8 cellular contexts compared by ENCODE assay signal in genomic region chr11:63974259-63975143, GRCh38. TPM values are rescaled to one million over a fixed set of nuclear protein-coding genes. Genes with fewer than 3 reads are reported as not detected.
A peak's percentile ranks its signal among the peaks of the same experiment; 100 is the strongest.
DNase-seq lines count a peak whose midpoint lies in the region; ATAC-seq, FAIRE-seq and TF ChIP-seq lines count a peak whose summit lies in the region.

TSS of gene COX8A (plus strand) at chr11:63974620. CDS start at chr11:63974681, 61 bp downstream.

- H3K4ac ChIP-seq in trophoblast cell (ENCODE audit: low read depth, low read length): peak within 1 kb of the TSS; percentile 94

- H2BK12ac ChIP-seq in trophoblast cell (ENCODE audit: low read length): no peak within 1 kb of the TSS

- TF ChIP-seq EP300 in transverse colon (IDR thresholded peaks at IDR 0.05; ENCODE audit: low read depth): no peak

- peak within 1 kb of the TSS; percentile 83 for H2BK120ac ChIP-seq in trophoblast cell (ENCODE audit: insufficient read depth, low read length, poor library complexity)

- H3K4me3 ChIP-seq in adrenal gland (peak within 1 kb of the TSS; percentile 81 to 98 (median 88)), trophoblast cell (ENCODE audit: low read depth, low read length) (peak within 1 kb of the TSS; percentile 93), transverse colon (peak within 1 kb of the TSS; percentile 73 to 86 (median 82))

- DNase-seq in GM12892 (ENCODE audit: insufficient read length) (peak; percentile 96), NCI-H146 (lab: John Stamatoyannopoulos, UW) (peak; percentile 100), T-helper 1 cell (peak; percentile 88 to 99 (median 95)), adrenal gland (peak; percentile 98 to 100 (median 99)), cardiac septum (ENCODE audit: low spot score) (peak; percentile 99), trophoblast cell (peak; percentile 100), transverse colon (peak; percentile 98)

- in situ Hi-C loops in transverse colon (cut with MboI; ENCODE audit: low pct_ligation_motif_present in 1 of 4, low pct_unique_long_range_greater_than_20kb in 1 of 4, low sequenced_read_pairs in 3 of 4): no loop called here

- intact Hi-C loops in adrenal gland (cut with DNase I) (no loop called here), cardiac septum (cut with DNase I) (loop anchor here (1.0 kb wide), 1 partner anchor 136 kb away; no protein-coding TSS in a partner anchor), transverse colon (cut with DNase I; ENCODE audit: low total_unique reads) (no loop called here)

- TF ChIP-seq CTCF in adrenal gland (IDR thresholded peaks at IDR 0.05): peak in 2 of 6 experiments; percentile 1 to 26
- peak in 1 of 5 experiments; percentile 14 for TF ChIP-seq CTCF in transverse colon (IDR thresholded peaks at IDR 0.05)

- FAIRE-seq in GM12892 (lab: Jason Lieb, UNC): peak; percentile 98

- H4K91ac ChIP-seq in trophoblast cell (ENCODE audit: low read depth, low read length): peak within 1 kb of the TSS; percentile 94

- H3K27ac ChIP-seq in adrenal gland (peak within 1 kb of the TSS; percentile 89 to 99 (median 93)), trophoblast cell (ENCODE audit: low read depth, low read length) (peak within 1 kb of the TSS; percentile 91), transverse colon (peak within 1 kb of the TSS; percentile 94 to 96 (median 95))

- peak within 1 kb of the TSS; percentile 55 for H3K4me2 ChIP-seq in trophoblast cell (ENCODE audit: low read length)

- H3K4me1 ChIP-seq in adrenal gland (replicated peaks in 1 of 2) (peaks cover 18 to 40% of the 10 kb centered on the region in 2 donors), trophoblast cell (ENCODE audit: control insufficient read depth in 1 of 2, insufficient read depth in 2 of 2, low read length in 2 of 2) (peaks cover 3 to 5% of the 10 kb centered on the region in 2 experiments), transverse colon (peaks cover 15 to 26% (median 20%) of the 10 kb centered on the region in 4 donors)

- H3K18ac ChIP-seq in trophoblast cell (ENCODE audit: low read length): peak within 1 kb of the TSS; percentile 97

- H3K9me3 ChIP-seq in adrenal gland (replicated peaks in 1 of 3): no peaks in the 10 kb centered on the region
- H3K9me3 ChIP-seq in trophoblast cell (ENCODE audit: insufficient read depth, low read depth, low read length): no peaks in the 10 kb centered on the region
- H3K9me3 ChIP-seq in transverse colon: no peaks in the 10 kb centered on the region

- H3K14ac ChIP-seq in trophoblast cell (ENCODE audit: low read length): peak within 1 kb of the TSS; percentile 97

- H4K8ac ChIP-seq in trophoblast cell (ENCODE audit: low read depth, low read length): peak within 1 kb of the TSS; percentile 98

- peak within 1 kb of the TSS; percentile 86 for H3K9ac ChIP-seq in trophoblast cell (ENCODE audit: low read length)

- H3K27me3 ChIP-seq in adrenal gland: no peaks in the 10 kb centered on the region
- H3K27me3 ChIP-seq in trophoblast cell (ENCODE audit: insufficient read depth, low read length): no peaks in the 10 kb centered on the region
- no peaks in the 10 kb centered on the region for H3K27me3 ChIP-seq in transverse colon

- H4K12ac ChIP-seq in trophoblast cell (ENCODE audit: low read depth, low read length): peak within 1 kb of the TSS; percentile 94

- ATAC-seq in HG02852 (IDR thresholded peaks at IDR 0.05; ENCODE audit: unreplicated experiment): peak; percentile 92

- H2BK5ac ChIP-seq in trophoblast cell (ENCODE audit: low read depth, low read length, poor library complexity): peak within 1 kb of the TSS; percentile 89

- H3K79me1 ChIP-seq in trophoblast cell (ENCODE audit: low read length): peaks cover 5% of the 10 kb centered on the region

- no peak within 1 kb of the TSS for H3K23ac ChIP-seq in trophoblast cell (ENCODE audit: low read length)

- TF ChIP-seq POLR2A in GM12892 (IDR thresholded peaks at IDR 0.05; ENCODE audit: low read depth, low read length) (peak; percentile 86), adrenal gland (IDR thresholded peaks at IDR 0.05) (peak in 1 of 2 donors; percentile 47), transverse colon (IDR thresholded peaks at IDR 0.05) (peak; percentile 83)

- 0% methylated on average over 28 to 67 of the region's 67 CpGs for WGBS in adrenal gland, 4 donors
- WGBS in trophoblast cell (ENCODE audit: extremely low coverage, insufficient coverage, insufficient read length): no CpG with 5 or more reads among the region's 67 CpGs
- 0% methylated on average over 12 to 49 of the region's 67 CpGs for WGBS in transverse colon (ENCODE audit: low coverage in 1 of 2), 2 donors

- H2AK5ac ChIP-seq in trophoblast cell (ENCODE audit: low read length): peak within 1 kb of the TSS; percentile 96

- H3K36me3 ChIP-seq in adrenal gland (replicated peaks in 1 of 2) (no peaks in the 10 kb centered on the region), trophoblast cell (ENCODE audit: control insufficient read depth in 1 of 2, insufficient read depth in 2 of 2, low read length in 2 of 2) (peaks cover 9 to 12% of the 10 kb centered on the region in 2 experiments), transverse colon (no peaks in the 10 kb centered on the region)

- peaks cover 8% of the 10 kb centered on the region for H3K79me2 ChIP-seq in trophoblast cell (ENCODE audit: control insufficient read depth, insufficient read depth, low read length, poor library complexity)

- H2AFZ ChIP-seq in trophoblast cell (ENCODE audit: insufficient read depth, low read length, poor library complexity): peak within 1 kb of the TSS; percentile 89

RNA-seq across cellular contexts. Expression of gene COX8A, which starts in this region (rescaled TPM):
- polyA plus RNA-seq in GM12892 (2012; ENCODE audit: missing spikeins): 284 TPM
- total RNA-seq in adrenal gland (100 to 1,000 TPM; 390 to 690 (median 426) TPM), cardiac septum (877 TPM), transverse colon (1,000 to 10,000 TPM in 2 of 4 donors, 100 to 1,000 TPM in 2; 471 to 1,475 (median 1,057) TPM)
- 100 to 1,000 TPM; 279 to 810 (median 358) TPM for polyA plus RNA-seq in adrenal gland
- polyA plus RNA-seq in trophoblast cell (2013): 385 and 425 TPM in 2 replicates

Comparison
In these comparisons a context has a peak if more than half of its experiments do, and no peak if none do; other contexts are left out.
1. Peak in every context shown above with its lines: DNase-seq, ATAC-seq, H3K4me3 ChIP-seq and H3K27ac ChIP-seq.